Comparison of ENCODE assay signal across 8 cellular contexts in genomic region chr21:32826317-32827167, GRCh38. TPM values are rescaled to one million over a fixed set of nuclear protein-coding genes. Genes with fewer than 3 reads are reported as not detected.
A peak's percentile ranks its signal among the peaks of the same experiment; 100 is the strongest.
DNase-seq lines count a peak whose midpoint lies in the region; ATAC-seq and TF ChIP-seq lines count a peak whose summit lies in the region.

No MANE protein-coding gene starts in this region.

- no peak overlapping the region for H3K27ac ChIP-seq in right cardiac atrium (ENCODE audit: low read length)
- H3K27ac ChIP-seq in sigmoid colon: no peak overlapping the region

- no peaks in the 10 kb centered on the region for H3K36me3 Mint-ChIP-seq in activated naive CD8-positive, alpha-beta T cell treated with anti-CD3 and anti-CD28 coated beads, Interleukin-2, amount 10 ng/mL, durations not matched to agents 7 days and 5 days

- peak; percentile 61 for DNase-seq in activated CD8-positive, alpha-beta memory T cell treated with anti-CD3 and anti-CD28 coated beads for 24 hours
- DNase-seq in activated CD8-positive, alpha-beta memory T cell treated with anti-CD3 and anti-CD28 coated beads, Interleukin-2, amount 50 U/mL, for 4 hours: no peak
- DNase-seq in NT2/D1 (ENCODE audit: low read depth, low spot score) (peak; percentile 62), right cardiac atrium (no peak), sigmoid colon (no peak)
- DNase-seq in activated naive CD8-positive, alpha-beta T cell treated with anti-CD3 and anti-CD28 coated beads, Interleukin-2, amount 10 ng/mL, durations not matched to agents 7 days and 5 days: no peak

- H3K9me3 ChIP-seq in NT2/D1 (ENCODE audit: insufficient read depth, low read length): 0 out of 2 replicates have a peak, but pooled peaks cover 9% of the 10 kb centered on the region
- H3K9me3 ChIP-seq in right cardiac atrium (ENCODE audit: control insufficient read depth, low read length): no peaks in the 10 kb centered on the region
- no peaks in the 10 kb centered on the region for H3K9me3 ChIP-seq in sigmoid colon

- TF ChIP-seq EP300 in sigmoid colon (IDR thresholded peaks at IDR 0.05): no peak

- H3K9ac ChIP-seq in NT2/D1 (ENCODE audit: insufficient read length, low read depth): no peak overlapping the region

- WGBS in right cardiac atrium: 62% methylated on average over 9 of the region's 9 CpGs
- 43 to 55% methylated on average over 9 of the region's 9 CpGs for WGBS in sigmoid colon, 2 donors

- POLR2A ChIA-PET in activated naive CD8-positive, alpha-beta T cell treated with anti-CD3 and anti-CD28 coated beads, Interleukin-2, amount 10 ng/mL, durations not matched to agents 7 days and 5 days (lab: Charles Lee): interaction anchor here (0.5 to 1.0 kb wide), 2 partner anchors 100 to 107 kb away, joined by 3 read pairs; no protein-coding TSS in a partner anchor

- no peak overlapping the region for H3K27ac Mint-ChIP-seq in activated naive CD8-positive, alpha-beta T cell treated with anti-CD3 and anti-CD28 coated beads, Interleukin-2, amount 10 ng/mL, durations not matched to agents 7 days and 5 days

- no peaks in the 10 kb centered on the region for H3K36me3 ChIP-seq in NT2/D1 (ENCODE audit: insufficient read depth, insufficient read length, low read length)
- no peaks in the 10 kb centered on the region for H3K36me3 ChIP-seq in sigmoid colon

- intact Hi-C loops in right cardiac atrium (cut with DNase I) (loop anchor here in 3 of 4 donors (5.0 to 10.0 kb wide), 2 partner anchors 169 to 172 kb away; no protein-coding TSS in a partner anchor), sigmoid colon (cut with DNase I) (loop anchor here (5.0 kb wide), 1 partner anchor 44 kb away; no protein-coding TSS in a partner anchor)

- H3K27me3 Mint-ChIP-seq in activated naive CD8-positive, alpha-beta T cell treated with anti-CD3 and anti-CD28 coated beads, Interleukin-2, amount 10 ng/mL, durations not matched to agents 7 days and 5 days: peaks cover 9% of the 10 kb centered on the region

- no peak overlapping the region for H3K4me3 Mint-ChIP-seq in activated naive CD8-positive, alpha-beta T cell treated with anti-CD3 and anti-CD28 coated beads, Interleukin-2, amount 10 ng/mL, durations not matched to agents 7 days and 5 days

- no peak for TF ChIP-seq POLR2A in sigmoid colon (IDR thresholded peaks at IDR 0.05)

- no peak overlapping the region for H3K4me3 ChIP-seq in NT2/D1 (ENCODE audit: insufficient read length, low read depth)
- no peak overlapping the region for H3K4me3 ChIP-seq in right cardiac atrium (ENCODE audit: low read length)
- H3K4me3 ChIP-seq in sigmoid colon: no peak overlapping the region

- H3K4me1 Mint-ChIP-seq in activated naive CD8-positive, alpha-beta T cell treated with anti-CD3 and anti-CD28 coated beads, Interleukin-2, amount 10 ng/mL, durations not matched to agents 7 days and 5 days: peaks cover 5% of the 10 kb centered on the region

- peak; percentile 60 for ATAC-seq in HG03565 (IDR thresholded peaks at IDR 0.05; ENCODE audit: unreplicated experiment)
- ATAC-seq in activated naive CD8-positive, alpha-beta T cell treated with anti-CD3 and anti-CD28 coated beads, Interleukin-2, amount 10 ng/mL, durations not matched to agents 7 days and 5 days (ENCODE audit: low read depth): peak; percentile 92
- ATAC-seq in right cardiac atrium: peak; percentile 76 to 80
- ATAC-seq in GM21390 (IDR thresholded peaks at IDR 0.05; ENCODE audit: unreplicated experiment): no peak

- no peaks in the 10 kb centered on the region for H3K27me3 ChIP-seq in NT2/D1 (ENCODE audit: insufficient read depth, insufficient read length)
- H3K27me3 ChIP-seq in right cardiac atrium (ENCODE audit: control insufficient read depth, insufficient read depth): no peaks in the 10 kb centered on the region
- no peaks in the 10 kb centered on the region for H3K27me3 ChIP-seq in sigmoid colon

- TF ChIP-seq CTCF in sigmoid colon (IDR thresholded peaks at IDR 0.05): peak; percentile 21 to 59 (median 46)

- H3K4me1 ChIP-seq in NT2/D1 (ENCODE audit: insufficient read depth, insufficient read length) (no peaks in the 10 kb centered on the region), right cardiac atrium (ENCODE audit: control insufficient read depth, insufficient read depth, low read length) (no peaks in the 10 kb centered on the region), sigmoid colon (no peaks in the 10 kb centered on the region)

- H3K9me3 Mint-ChIP-seq in activated naive CD8-positive, alpha-beta T cell treated with anti-CD3 and anti-CD28 coated beads, Interleukin-2, amount 10 ng/mL, durations not matched to agents 7 days and 5 days: peaks cover 2% of the 10 kb centered on the region

RNA-seq across cellular contexts. Expression of gene PAXBP1, which starts 55.0 kb away (rescaled TPM):
- 10 to 100 TPM; 55.9 to 56.5 TPM for total RNA-seq in activated naive CD8-positive, alpha-beta T cell treated with anti-CD3 and anti-CD28 coated beads, Interleukin-2, amount 10 ng/mL, durations not matched to agents 7 days and 5 days
- 10 to 100 TPM; 12.2 to 19.7 (median 16.1) TPM for total RNA-seq in right cardiac atrium
- 9.3 TPM for polyA plus RNA-seq in right cardiac atrium
- 10 to 100 TPM; 44.6 to 70.6 (median 49.9) TPM for total RNA-seq in sigmoid colon
- 10 to 100 TPM in 1 of 3 donors, 1 to 10 TPM in 2; 4.9 to 17.6 (median 5.4) TPM for polyA plus RNA-seq in sigmoid colon

Comparison
In these comparisons a context has a peak if more than half of its experiments do, and no peak if none do; other contexts are left out.
1. DNase-seq: peak in activated CD8-positive, alpha-beta memory T cell treated with anti-CD3 and anti-CD28 coated beads for 24 hours (single experiment) and NT2/D1 (single experiment); none in activated CD8-positive, alpha-beta memory T cell treated with anti-CD3 and anti-CD28 coated beads, Interleukin-2, amount 50 U/mL, for 4 hours (single experiment), activated naive CD8-positive, alpha-beta T cell treated with anti-CD3 and anti-CD28 coated beads, Interleukin-2, amount 10 ng/mL, durations not matched to agents 7 days and 5 days (single experiment), right cardiac atrium (0 of 3) and sigmoid colon (single experiment).